Comparison of ENCODE assay signal across 8 cellular contexts in the genomic region with DNA sequence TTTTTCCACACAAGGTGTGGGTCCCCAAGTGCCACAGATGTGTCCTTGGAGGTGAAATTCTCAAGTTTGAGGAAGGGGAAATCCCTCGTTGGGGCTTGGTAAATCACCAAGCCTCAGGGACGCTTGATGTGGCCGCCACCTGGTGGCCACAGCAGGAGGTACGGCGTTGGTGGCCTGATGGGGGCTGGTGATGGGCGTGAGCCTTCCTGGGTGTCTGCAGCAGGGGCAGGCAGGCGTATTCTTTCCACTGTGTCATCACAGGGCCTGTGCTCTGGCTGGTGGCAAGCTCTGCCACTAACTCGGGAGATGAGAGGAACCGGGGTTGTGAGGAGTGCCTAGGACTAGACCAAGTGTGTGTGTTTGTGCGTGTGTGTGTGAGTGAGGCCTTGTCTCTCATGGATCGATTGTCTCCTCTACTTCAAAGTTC.
DNase-seq lines count a peak whose midpoint lies in the region; ATAC-seq lines count a peak whose summit lies in the region.

No MANE protein-coding gene starts in this region.

- peak; percentile 96 for ATAC-seq in HG02678 (IDR thresholded peaks at IDR 0.05; ENCODE audit: unreplicated experiment)
- ATAC-seq in activated CD4-positive, CD25-positive, alpha-beta regulatory T cell treated with anti-CD3 and anti-CD28 coated beads, Interleukin-2, amount 50 U/mL, for 24 hours, result peak; percentile 94 to 97

- peak; percentile 60 for DNase-seq in NK-92 treated with Interleukin-12 subunit alpha and Interleukin-12 subunit beta, amount 100 ng/mL, for 24 hours (lab: John Stamatoyannopoulos, UW)
- DNase-seq in NK-92 (lab: John Stamatoyannopoulos, UW; ENCODE audit: unreplicated experiment) (no peak), NCI-H1105 (lab: John Stamatoyannopoulos, UW) (peak; percentile 4), caudate nucleus (lab: John Stamatoyannopoulos, UW) (peak in 54 of 61 donors; percentile 12 to 71 (median 46)), left kidney (ENCODE audit: low read depth, low spot score) (peak; percentile 90)
- DNase-seq in stimulated activated CD4-positive, alpha-beta T cell treated with anti-CD3 and anti-CD28 coated beads, Interleukin-4, amount 100 ng/mL, for 48 hours (ENCODE audit: low read depth in 2 of 2), result peak; percentile 73 to 77

- H3K27ac ChIP-seq in caudate nucleus (ENCODE audit: low read depth, low read length), result no peak overlapping the region
